In genomic region chr1:26280333-26281042, GRCh38 we compare ENCODE assay signal across 1 cellular context.
TF ChIP-seq lines count a peak whose summit lies in the region.

No MANE protein-coding gene starts in this region.

TF ChIP-seq in K562, 482 proteins besides CTCF, POLR2A, EP300 and RAD21 (continues in another document):
- TF ChIP-seq ZNF696 (CRISPR knock-in tag; conservative IDR thresholded peaks at IDR 0.05) (no peak), PBX2 (CRISPR knock-in tag; IDR thresholded peaks at IDR 0.05; ENCODE audit: low read depth) (no peak), PBX2 (tag; conservative IDR thresholded peaks at IDR 0.05; ENCODE audit: low read depth) (no peak), HDGF (IDR thresholded peaks at IDR 0.05) (0 out of 2 replicates have a peak, but pooled peaks have one; percentile 47), NFIC (IDR thresholded peaks at IDR 0.05) (0 out of 2 replicates have a peak, but pooled peaks have one; percentile 31), ELF1 (tag; IDR thresholded peaks at IDR 0.05) (0 out of 2 replicates have a peak, but pooled peaks have one; percentile 3), JUN (IDR thresholded peaks at IDR 0.05; ENCODE audit: borderline replicate concordance, low read depth, low read length) (peak; percentile 63), JUN (CRISPR knock-in tag; IDR thresholded peaks at IDR 0.05; ENCODE audit: borderline replicate concordance) (no peak), ZNF79 (CRISPR knock-in tag; IDR thresholded peaks at IDR 0.05; ENCODE audit: low read depth) (no peak), MYNN (IDR thresholded peaks at IDR 0.05) (0 out of 2 replicates have a peak, but pooled peaks have one; percentile 11), MYNN (CRISPR knock-in tag; IDR thresholded peaks at IDR 0.05) (no peak), E4F1 (CRISPR knock-in tag; IDR thresholded peaks at IDR 0.05; ENCODE audit: borderline replicate concordance) (no peak), PHF20 (IDR thresholded peaks at IDR 0.05; ENCODE audit: partially characterized antibody) (peak; percentile 6), ZNF232 (CRISPR knock-in tag; IDR thresholded peaks at IDR 0.05) (no peak), ZNF347 (CRISPR knock-in tag; IDR thresholded peaks at IDR 0.05; ENCODE audit: low read depth) (0 out of 2 replicates have a peak, but pooled peaks have one; percentile 1), TSHZ1 (CRISPR knock-in tag; IDR thresholded peaks at IDR 0.05) (no peak), ZFP30 (CRISPR knock-in tag; IDR thresholded peaks at IDR 0.05; ENCODE audit: borderline replicate concordance) (no peak), ZNF830 (CRISPR knock-in tag; IDR thresholded peaks at IDR 0.05) (peak; percentile 49), RUNX1 (IDR thresholded peaks at IDR 0.05; ENCODE audit: low read depth) (peak; percentile 59; the same call in 1 of the 2 replicates), CBX8 (IDR thresholded peaks at IDR 0.05; ENCODE audit: borderline replicate concordance, extremely low read depth, low read depth, low read length, poor library complexity, severe bottlenecking) (no peak), MAFG (tag; conservative IDR thresholded peaks at IDR 0.05) (0 out of 2 replicates have a peak, but pooled peaks have one; percentile 5), NFRKB (IDR thresholded peaks at IDR 0.05; ENCODE audit: low read depth) (no peak), HMG20B (CRISPR knock-in tag; IDR thresholded peaks at IDR 0.05) (0 out of 2 replicates have a peak, but pooled peaks have one; percentile 4), BRF2 (IDR thresholded peaks at IDR 0.05; ENCODE audit: borderline replicate concordance, insufficient read depth, insufficient read length) (no peak), POLR2G (IDR thresholded peaks at IDR 0.05; ENCODE audit: low read depth, low read length) (no peak), ATF3 (IDR thresholded peaks at IDR 0.05) (peak; percentile 72), ATF3 (CRISPR knock-in tag; conservative IDR thresholded peaks at IDR 0.05) (no peak), ZBTB2 (IDR thresholded peaks at IDR 0.05) (peak; percentile 64; the same call in 1 of the 2 replicates), CBFA2T3 (IDR thresholded peaks at IDR 0.05) (peak; percentile 36), TOE1 (IDR thresholded peaks at IDR 0.05; ENCODE audit: borderline replicate concordance) (peak; percentile 11; the same call in 1 of the 2 replicates), TOE1 (CRISPR knock-in tag; IDR thresholded peaks at IDR 0.05; ENCODE audit: borderline replicate concordance, low read depth) (no peak), ZBED1 (IDR thresholded peaks at IDR 0.05) (no peak), ZNF253 (CRISPR knock-in tag; conservative IDR thresholded peaks at IDR 0.05) (no peak), HDAC1 (IDR thresholded peaks at IDR 0.05) (peak in 1 of 2 experiments; percentile 73; a peak in 3 of 4 replicates), HBP1 (CRISPR knock-in tag; IDR thresholded peaks at IDR 0.05) (0 out of 2 replicates have a peak, but pooled peaks have one; percentile 8), ZBTB5 (IDR thresholded peaks at IDR 0.05) (0 out of 2 replicates have a peak, but pooled peaks have one; percentile 21), ETV6 (IDR thresholded peaks at IDR 0.05; ENCODE audit: borderline replicate concordance in 1 of 2, low read depth in 2 of 2, low read length in 1 of 2) (no peak), ETV6 (CRISPR knock-in tag; IDR thresholded peaks at IDR 0.05; ENCODE audit: borderline replicate concordance) (0 out of 2 replicates have a peak, but pooled peaks have one; percentile 11), EGR1 (conservative IDR thresholded peaks at IDR 0.05) (no peak; the same call in 1 of the 2 replicates), BDP1 (IDR thresholded peaks at IDR 0.05; ENCODE audit: insufficient read depth, insufficient read length) (no peak), NKRF (IDR thresholded peaks at IDR 0.05; ENCODE audit: borderline replicate concordance) (no peak), PHB2 (IDR thresholded peaks at IDR 0.05; ENCODE audit: low read depth) (0 out of 2 replicates have a peak, but pooled peaks have one; percentile 39), KDM1A (IDR thresholded peaks at IDR 0.05) (peak; percentile 70 to 86), FOSL1 (tag; conservative IDR thresholded peaks at IDR 0.05) (peak; percentile 62), SREBF2 (CRISPR knock-in tag; IDR thresholded peaks at IDR 0.05) (peak; percentile 37; the same call in 1 of the 2 replicates), ZNF511 (CRISPR knock-in tag; IDR thresholded peaks at IDR 0.05) (peak; percentile 74; the same call in 1 of the 2 replicates), FIP1L1 (IDR thresholded peaks at IDR 0.05; ENCODE audit: low read depth, low read length, poor library complexity, severe bottlenecking) (no peak)
